In genomic region chr17:7281074-7281952, GRCh38 we compare ENCODE assay signal across 8 cellular contexts. TPM values are rescaled to one million over a fixed set of nuclear protein-coding genes. Genes with fewer than 3 reads are reported as not detected.
DNase-seq lines count a peak whose midpoint lies in the region; ATAC-seq and TF ChIP-seq lines count a peak whose summit lies in the region.

Gene SLC2A4, plus strand, starts transcription at chr17:7281718. Its CDS starts 217 bp downstream, at chr17:7281935.

- H3K27ac Mint-ChIP-seq in activated CD4-positive, alpha-beta memory T cell treated with anti-CD3 and anti-CD28 coated beads for 36 hours, result no peak within 1 kb of the TSS

- DNase-seq in GM06990 (ENCODE audit: extremely low read depth, insufficient read length) (peak; percentile 89), NCI-H526 (lab: John Stamatoyannopoulos, UW) (peak; percentile 87 to 96), dermis blood vessel endothelial cell (peak; percentile 93), left lung (peak; percentile 93 to 96)
- DNase-seq in activated CD4-positive, alpha-beta memory T cell treated with anti-CD3 and anti-CD28 coated beads for 36 hours, result peak; percentile 92
- DNase-seq in stimulated activated CD4-positive, alpha-beta T cell treated with anti-CD3 and anti-CD28 coated beads, Interleukin-1b, Interleukin-23, amount 100 ng/mL, for 48 hours, result peak; percentile 92

- intact Hi-C loops in activated CD4-positive, alpha-beta memory T cell treated with anti-CD3 and anti-CD28 coated beads for 36 hours (cut with micrococcal nuclease), result loop anchor here (5.0 kb wide), 1 partner anchor 111 kb away; the partner anchor contains the start of gene PLSCR3
- intact Hi-C loops in left lung (cut with DNase I), result no loop called here

- H3K4me3 ChIP-seq in GM06990 (replicated peaks; ENCODE audit: low read depth, low read length) (peak within 1 kb of the TSS; percentile 58), left lung (peak within 1 kb of the TSS; percentile 31 to 46)

- no peaks in the 10 kb centered on the region for H3K9me3 ChIP-seq in left lung

- H3K4me1 ChIP-seq in left lung, result peaks cover 17 to 24% of the 10 kb centered on the region in 2 donors

- H3K27me3 Mint-ChIP-seq in activated CD4-positive, alpha-beta memory T cell treated with anti-CD3 and anti-CD28 coated beads for 36 hours, result peaks cover 18% of the 10 kb centered on the region

- CTCF ChIA-PET in activated CD4-positive, alpha-beta memory T cell treated with anti-CD3 and anti-CD28 coated beads for 36 hours (lab: Charles Lee), result interaction anchor here (0.8 to 8.4 kb wide), 15 partner anchors 12 to 308 kb away, joined by 3 to 145 read pairs (median 4); partner anchors contain the start of genes NEURL4 and PLSCR3

- no peaks in the 10 kb centered on the region for H3K36me3 ChIP-seq in GM06990 (ENCODE audit: control insufficient read depth, insufficient read depth, low read length)
- no peaks in the 10 kb centered on the region for H3K36me3 ChIP-seq in left lung

- H3K4me1 Mint-ChIP-seq in activated CD4-positive, alpha-beta memory T cell treated with anti-CD3 and anti-CD28 coated beads for 36 hours (ENCODE audit: low read depth), result peaks cover 12% of the 10 kb centered on the region

- H3K4me3 Mint-ChIP-seq in activated CD4-positive, alpha-beta memory T cell treated with anti-CD3 and anti-CD28 coated beads for 36 hours, result peak within 1 kb of the TSS; percentile 65

- H3K27ac ChIP-seq in left lung, result peak within 1 kb of the TSS; percentile 62 to 65

- no peaks in the 10 kb centered on the region for H3K36me3 Mint-ChIP-seq in activated CD4-positive, alpha-beta memory T cell treated with anti-CD3 and anti-CD28 coated beads for 36 hours

- TF ChIP-seq CTCF in GM06990 (IDR thresholded peaks at IDR 0.05; ENCODE audit: insufficient read depth, low read length, poor library complexity, severe bottlenecking), result no peak
- TF ChIP-seq CTCF in left lung (IDR thresholded peaks at IDR 0.05), result no peak

- no peaks in the 10 kb centered on the region for H3K9me3 Mint-ChIP-seq in activated CD4-positive, alpha-beta memory T cell treated with anti-CD3 and anti-CD28 coated beads for 36 hours

- no peaks in the 10 kb centered on the region for H3K27me3 ChIP-seq in GM06990 (replicated peaks; ENCODE audit: control insufficient read depth, insufficient read depth, low read length)
- peaks cover 0 to 39% of the 10 kb centered on the region in 2 donors for H3K27me3 ChIP-seq in left lung

- peak; percentile 59 for ATAC-seq in HG03039 (IDR thresholded peaks at IDR 0.05; ENCODE audit: unreplicated experiment)
- ATAC-seq in left lung, result peak; percentile 94
- no peak for ATAC-seq in GM18517 (IDR thresholded peaks at IDR 0.05; ENCODE audit: unreplicated experiment)

- POLR2A ChIA-PET in activated CD4-positive, alpha-beta memory T cell treated with anti-CD3 and anti-CD28 coated beads for 36 hours (lab: Charles Lee), result interaction anchor here (0.7 kb wide), 1 partner anchor 15 kb away, joined by 3 read pairs; no protein-coding TSS in a partner anchor

RNA-seq across cellular contexts. Expression of gene SLC2A4, which starts in this region (rescaled TPM):
- under 1 TPM; 0.15 to 0.19 TPM for total RNA-seq in activated CD4-positive, alpha-beta memory T cell treated with anti-CD3 and anti-CD28 coated beads for 36 hours
- total RNA-seq in dermis blood vessel endothelial cell (0.28 and 0.34 TPM in 2 replicates), left lung (under 1 TPM; 0.60 to 0.85 TPM)

Comparison
In these comparisons a context has a peak if more than half of its experiments do, and no peak if none do; other contexts are left out.
1. Peak in DNase-seq in activated CD4-positive, alpha-beta memory T cell treated with anti-CD3 and anti-CD28 coated beads for 36 hours; RNA of the gene not detected or under 1 TPM.
2. Peak in DNase-seq in dermis blood vessel endothelial cell; RNA of the gene not detected or under 1 TPM.
3. Peak in DNase-seq, ATAC-seq, H3K4me3 ChIP-seq and H3K27ac ChIP-seq in left lung; RNA of the gene not detected or under 1 TPM.